Comparison of ENCODE assay signal across 2 cellular contexts in genomic region chr3:32969656-32970055, GRCh38.
A peak's percentile ranks its signal among the peaks of the same experiment; 100 is the strongest.
TF ChIP-seq lines count a peak whose summit lies in the region.

No MANE protein-coding gene starts in this region.

TF ChIP-seq in HepG2, 621 proteins besides CTCF, POLR2A, EP300 and RAD21 (continues in another document):
- TF ChIP-seq TAF1 (CRISPR knock-in tag; IDR thresholded peaks at IDR 0.05) (no peak), ZBTB26 (CRISPR knock-in tag; IDR thresholded peaks at IDR 0.05; ENCODE audit: borderline replicate concordance) (no peak), ZMYM3 (CRISPR knock-in tag; IDR thresholded peaks at IDR 0.05) (0 out of 2 replicates have a peak, but pooled peaks have one; percentile 19), ZNF770 (CRISPR knock-in tag; IDR thresholded peaks at IDR 0.05) (no peak), ZSCAN22 (CRISPR knock-in tag; IDR thresholded peaks at IDR 0.05) (no peak), AHDC1 (CRISPR knock-in tag; IDR thresholded peaks at IDR 0.05; ENCODE audit: borderline replicate concordance) (no peak), ZNF34 (CRISPR knock-in tag; IDR thresholded peaks at IDR 0.05; ENCODE audit: borderline replicate concordance) (no peak), ZNF839 (CRISPR knock-in tag; IDR thresholded peaks at IDR 0.05; ENCODE audit: borderline replicate concordance) (no peak), HMG20A (CRISPR knock-in tag; IDR thresholded peaks at IDR 0.05; ENCODE audit: borderline replicate concordance) (no peak), CC2D1A (CRISPR knock-in tag; IDR thresholded peaks at IDR 0.05) (no peak), NR0B2 (CRISPR knock-in tag; IDR thresholded peaks at IDR 0.05) (no peak), KLF16 (CRISPR knock-in tag; IDR thresholded peaks at IDR 0.05) (no peak), NR2F6 (IDR thresholded peaks at IDR 0.05) (peak; percentile 32; the same call in 1 of the 2 replicates), NR2F6 (CRISPR knock-in tag; IDR thresholded peaks at IDR 0.05) (0 out of 2 replicates have a peak, but pooled peaks have one; percentile 31), RFX1 (IDR thresholded peaks at IDR 0.05) (no peak), PLRG1 (conservative IDR thresholded peaks at IDR 0.05) (no peak), SPEN (CRISPR knock-in tag; IDR thresholded peaks at IDR 0.05; ENCODE audit: low read depth) (no peak), ZBTB39 (CRISPR knock-in tag; IDR thresholded peaks at IDR 0.05) (no peak)

TF ChIP-seq in endothelial cell of umbilical vein, 7 proteins besides CTCF, POLR2A, EP300 and RAD21:
- TF ChIP-seq GATA2 (IDR thresholded peaks at IDR 0.05; ENCODE audit: insufficient read depth, insufficient read length, low read depth, low read length): no peak
- TF ChIP-seq FOS (IDR thresholded peaks at IDR 0.05; ENCODE audit: borderline replicate concordance, insufficient read depth, low read length): peak; percentile 20
- TF ChIP-seq EZH2 (IDR thresholded peaks at IDR 0.05; ENCODE audit: borderline replicate concordance, low read depth, low read length, severe bottlenecking): no peak
